ENCODE assay signal across 8 cellular contexts in genomic region chr5:103258368-103258956, GRCh38. TPM values are rescaled to one million over a fixed set of nuclear protein-coding genes. Genes with fewer than 3 reads are reported as not detected.
A peak's percentile ranks its signal among the peaks of the same experiment; 100 is the strongest.
DNase-seq lines count a peak whose midpoint lies in the region; ATAC-seq and TF ChIP-seq lines count a peak whose summit lies in the region.

Gene MACIR, plus strand, starts transcription at chr5:103258763. Its CDS starts 17,157 bp downstream, at chr5:103275920.

- H3K4me1 Mint-ChIP-seq in activated naive CD8-positive, alpha-beta T cell treated with anti-CD3 and anti-CD28 coated beads, Interleukin-2, amount 10 ng/mL, durations not matched to agents 7 days and 5 days, result peaks cover 14% of the 10 kb centered on the region

- peak within 1 kb of the TSS; percentile 87 for H3K4me3 Mint-ChIP-seq in activated naive CD8-positive, alpha-beta T cell treated with anti-CD3 and anti-CD28 coated beads, Interleukin-2, amount 10 ng/mL, durations not matched to agents 7 days and 5 days

- POLR2A ChIA-PET in activated naive CD8-positive, alpha-beta T cell treated with anti-CD3 and anti-CD28 coated beads, Interleukin-2, amount 10 ng/mL, durations not matched to agents 7 days and 5 days (lab: Charles Lee), result interaction anchor here (0.8 to 2.8 kb wide), 5 partner anchors 9 to 147 kb away, joined by 3 to 21 read pairs (median 4); partner anchors contain the start of genes GIN1 and PPIP5K2

- peak; percentile 44 for TF ChIP-seq POLR2A in GM10847 (IDR thresholded peaks at IDR 0.05; ENCODE audit: extremely low read depth, insufficient read length)

- peak within 1 kb of the TSS; percentile 94 for H3K27ac ChIP-seq in temporal lobe (ENCODE audit: low read depth, low read length)

- no peaks in the 10 kb centered on the region for H3K36me3 Mint-ChIP-seq in activated naive CD8-positive, alpha-beta T cell treated with anti-CD3 and anti-CD28 coated beads, Interleukin-2, amount 10 ng/mL, durations not matched to agents 7 days and 5 days

- ATAC-seq in HG02642 (IDR thresholded peaks at IDR 0.05; ENCODE audit: poor library complexity, unreplicated experiment), result peak; percentile 82
- peak; percentile 98 for ATAC-seq in activated naive CD8-positive, alpha-beta T cell treated with anti-CD3 and anti-CD28 coated beads, Interleukin-2, amount 10 ng/mL, durations not matched to agents 7 days and 5 days (ENCODE audit: low read depth)
- peak; percentile 93 for ATAC-seq in omental fat pad (ENCODE audit: low FRiP score)

- DNase-seq in NCI-H1105 treated with DMSO at 0.1 percent for 48 hours (lab: John Stamatoyannopoulos, UW) (peak; percentile 86), SKM-1 treated with dmso at 0.1 percent for 144 hours (lab: John Stamatoyannopoulos, UW; ENCODE audit: unreplicated experiment) (peak; percentile 97), glomerular visceral epithelial cell (ENCODE audit: extremely low spot score) (peak; percentile 100), omental fat pad (ENCODE audit: low spot score) (peak; percentile 84)
- DNase-seq in activated naive CD8-positive, alpha-beta T cell treated with anti-CD3 and anti-CD28 coated beads, Interleukin-2, amount 10 ng/mL, durations not matched to agents 7 days and 5 days, result peak; percentile 93

- peaks cover 40% of the 10 kb centered on the region for H3K27me3 Mint-ChIP-seq in activated naive CD8-positive, alpha-beta T cell treated with anti-CD3 and anti-CD28 coated beads, Interleukin-2, amount 10 ng/mL, durations not matched to agents 7 days and 5 days

- no peaks in the 10 kb centered on the region for H3K9me3 Mint-ChIP-seq in activated naive CD8-positive, alpha-beta T cell treated with anti-CD3 and anti-CD28 coated beads, Interleukin-2, amount 10 ng/mL, durations not matched to agents 7 days and 5 days

- no peak for TF ChIP-seq CTCF in omental fat pad (IDR thresholded peaks at IDR 0.05)

- peak within 1 kb of the TSS; percentile 72 for H3K27ac Mint-ChIP-seq in activated naive CD8-positive, alpha-beta T cell treated with anti-CD3 and anti-CD28 coated beads, Interleukin-2, amount 10 ng/mL, durations not matched to agents 7 days and 5 days

RNA-seq across cellular contexts. Expression of gene MACIR, which starts in this region (rescaled TPM):
- 1 to 10 TPM; 5.4 to 5.6 TPM for total RNA-seq in activated naive CD8-positive, alpha-beta T cell treated with anti-CD3 and anti-CD28 coated beads, Interleukin-2, amount 10 ng/mL, durations not matched to agents 7 days and 5 days
- 10 to 100 TPM; 18.6 to 50.6 (median 23.3) TPM for total RNA-seq in omental fat pad
- total RNA-seq in temporal lobe, result 28.5 TPM

Comparison
In these comparisons a context has a peak if more than half of its experiments do, and no peak if none do; other contexts are left out.
1. Peak in every context shown above with its lines: DNase-seq, ATAC-seq and H3K27ac ChIP-seq.